Comparison of ENCODE assay signal across 2 cellular contexts in the genomic region with DNA sequence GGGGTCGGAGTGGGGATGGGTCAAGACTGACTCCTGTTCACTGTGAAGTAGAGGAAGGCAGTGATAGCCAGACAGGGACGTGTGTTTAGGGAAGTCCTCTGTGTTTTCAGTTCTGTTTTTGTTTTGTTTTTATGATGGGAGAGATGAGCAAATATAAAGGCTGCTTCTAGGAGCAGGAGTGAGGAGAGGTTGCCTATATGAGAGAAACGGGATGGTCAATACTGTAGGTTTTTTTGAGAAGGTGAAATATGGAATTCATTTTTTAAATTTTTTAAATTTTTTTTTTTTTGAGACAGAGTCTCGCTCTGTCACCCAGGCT.
TF ChIP-seq lines count a peak whose summit lies in the region.

No MANE protein-coding gene starts in this region.

TF ChIP-seq in SK-N-SH, 30 proteins besides CTCF, POLR2A, EP300 and RAD21 (continued from another document):
- TF ChIP-seq, protein P1, sequence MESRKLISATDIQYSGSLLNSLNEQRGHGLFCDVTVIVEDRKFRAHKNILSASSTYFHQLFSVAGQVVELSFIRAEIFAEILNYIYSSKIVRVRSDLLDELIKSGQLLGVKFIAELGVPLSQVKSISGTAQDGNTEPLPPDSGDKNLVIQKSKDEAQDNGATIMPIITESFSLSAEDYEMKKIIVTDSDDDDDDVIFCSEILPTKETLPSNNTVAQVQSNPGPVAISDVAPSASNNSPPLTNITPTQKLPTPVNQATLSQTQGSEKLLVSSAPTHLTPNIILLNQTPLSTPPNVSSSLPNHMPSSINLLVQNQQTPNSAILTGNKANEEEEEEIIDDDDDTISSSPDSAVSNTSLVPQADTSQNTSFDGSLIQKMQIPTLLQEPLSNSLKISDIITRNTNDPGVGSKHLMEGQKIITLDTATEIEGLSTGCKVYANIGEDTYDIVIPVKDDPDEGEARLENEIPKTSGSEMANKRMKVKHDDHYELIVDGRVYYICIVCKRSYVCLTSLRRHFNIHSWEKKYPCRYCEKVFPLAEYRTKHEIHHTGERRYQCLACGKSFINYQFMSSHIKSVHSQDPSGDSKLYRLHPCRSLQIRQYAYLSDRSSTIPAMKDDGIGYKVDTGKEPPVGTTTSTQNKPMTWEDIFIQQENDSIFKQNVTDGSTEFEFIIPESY (IDR thresholded peaks at IDR 0.05; ENCODE audit: borderline replicate concordance, low read depth): no peak
- TF ChIP-seq, protein P2, sequence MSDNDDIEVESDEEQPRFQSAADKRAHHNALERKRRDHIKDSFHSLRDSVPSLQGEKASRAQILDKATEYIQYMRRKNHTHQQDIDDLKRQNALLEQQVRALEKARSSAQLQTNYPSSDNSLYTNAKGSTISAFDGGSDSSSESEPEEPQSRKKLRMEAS (IDR thresholded peaks at IDR 0.05; ENCODE audit: low read depth): no peak
- no peak for TF ChIP-seq RFX5 (IDR thresholded peaks at IDR 0.05; ENCODE audit: low read length)
- TF ChIP-seq, protein P3, sequence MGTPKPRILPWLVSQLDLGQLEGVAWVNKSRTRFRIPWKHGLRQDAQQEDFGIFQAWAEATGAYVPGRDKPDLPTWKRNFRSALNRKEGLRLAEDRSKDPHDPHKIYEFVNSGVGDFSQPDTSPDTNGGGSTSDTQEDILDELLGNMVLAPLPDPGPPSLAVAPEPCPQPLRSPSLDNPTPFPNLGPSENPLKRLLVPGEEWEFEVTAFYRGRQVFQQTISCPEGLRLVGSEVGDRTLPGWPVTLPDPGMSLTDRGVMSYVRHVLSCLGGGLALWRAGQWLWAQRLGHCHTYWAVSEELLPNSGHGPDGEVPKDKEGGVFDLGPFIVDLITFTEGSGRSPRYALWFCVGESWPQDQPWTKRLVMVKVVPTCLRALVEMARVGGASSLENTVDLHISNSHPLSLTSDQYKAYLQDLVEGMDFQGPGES (IDR thresholded peaks at IDR 0.05; ENCODE audit: low read depth, low read length): no peak
- no peak for TF ChIP-seq FOXJ3 (CRISPR knock-in tag; IDR thresholded peaks at IDR 0.05)
TF ChIP-seq in SK-N-SH: peak in this region for 0.

TF ChIP-seq in SK-N-SH treated with all-trans-retinoic acid at 6 μM for 48 hours, 23 proteins besides CTCF, POLR2A, EP300 and RAD21 (continued from another document):
- TF ChIP-seq, protein P4, sequence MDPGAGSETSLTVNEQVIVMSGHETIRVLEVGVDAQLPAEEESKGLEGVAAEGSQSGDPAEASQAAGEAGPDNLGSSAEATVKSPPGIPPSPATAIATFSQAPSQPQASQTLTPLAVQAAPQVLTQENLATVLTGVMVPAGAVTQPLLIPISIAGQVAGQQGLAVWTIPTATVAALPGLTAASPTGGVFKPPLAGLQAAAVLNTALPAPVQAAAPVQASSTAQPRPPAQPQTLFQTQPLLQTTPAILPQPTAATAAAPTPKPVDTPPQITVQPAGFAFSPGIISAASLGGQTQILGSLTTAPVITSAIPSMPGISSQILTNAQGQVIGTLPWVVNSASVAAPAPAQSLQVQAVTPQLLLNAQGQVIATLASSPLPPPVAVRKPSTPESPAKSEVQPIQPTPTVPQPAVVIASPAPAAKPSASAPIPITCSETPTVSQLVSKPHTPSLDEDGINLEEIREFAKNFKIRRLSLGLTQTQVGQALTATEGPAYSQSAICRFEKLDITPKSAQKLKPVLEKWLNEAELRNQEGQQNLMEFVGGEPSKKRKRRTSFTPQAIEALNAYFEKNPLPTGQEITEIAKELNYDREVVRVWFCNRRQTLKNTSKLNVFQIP (CRISPR knock-in tag; IDR thresholded peaks at IDR 0.05; ENCODE audit: borderline replicate concordance, low read depth): no peak
- TF ChIP-seq, protein P5, sequence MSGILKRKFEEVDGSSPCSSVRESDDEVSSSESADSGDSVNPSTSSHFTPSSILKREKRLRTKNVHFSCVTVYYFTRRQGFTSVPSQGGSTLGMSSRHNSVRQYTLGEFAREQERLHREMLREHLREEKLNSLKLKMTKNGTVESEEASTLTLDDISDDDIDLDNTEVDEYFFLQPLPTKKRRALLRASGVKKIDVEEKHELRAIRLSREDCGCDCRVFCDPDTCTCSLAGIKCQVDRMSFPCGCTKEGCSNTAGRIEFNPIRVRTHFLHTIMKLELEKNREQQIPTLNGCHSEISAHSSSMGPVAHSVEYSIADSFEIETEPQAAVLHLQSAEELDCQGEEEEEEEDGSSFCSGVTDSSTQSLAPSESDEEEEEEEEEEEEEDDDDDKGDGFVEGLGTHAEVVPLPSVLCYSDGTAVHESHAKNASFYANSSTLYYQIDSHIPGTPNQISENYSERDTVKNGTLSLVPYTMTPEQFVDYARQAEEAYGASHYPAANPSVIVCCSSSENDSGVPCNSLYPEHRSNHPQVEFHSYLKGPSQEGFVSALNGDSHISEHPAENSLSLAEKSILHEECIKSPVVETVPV (CRISPR knock-in tag; IDR thresholded peaks at IDR 0.05): no peak
- no peak for TF ChIP-seq RARB (CRISPR knock-in tag; IDR thresholded peaks at IDR 0.05)
TF ChIP-seq in SK-N-SH treated with all-trans-retinoic acid at 6 μM for 48 hours: peak in this region for 0.
